31 cellular contexts compared by ENCODE assay signal in the genomic region with DNA sequence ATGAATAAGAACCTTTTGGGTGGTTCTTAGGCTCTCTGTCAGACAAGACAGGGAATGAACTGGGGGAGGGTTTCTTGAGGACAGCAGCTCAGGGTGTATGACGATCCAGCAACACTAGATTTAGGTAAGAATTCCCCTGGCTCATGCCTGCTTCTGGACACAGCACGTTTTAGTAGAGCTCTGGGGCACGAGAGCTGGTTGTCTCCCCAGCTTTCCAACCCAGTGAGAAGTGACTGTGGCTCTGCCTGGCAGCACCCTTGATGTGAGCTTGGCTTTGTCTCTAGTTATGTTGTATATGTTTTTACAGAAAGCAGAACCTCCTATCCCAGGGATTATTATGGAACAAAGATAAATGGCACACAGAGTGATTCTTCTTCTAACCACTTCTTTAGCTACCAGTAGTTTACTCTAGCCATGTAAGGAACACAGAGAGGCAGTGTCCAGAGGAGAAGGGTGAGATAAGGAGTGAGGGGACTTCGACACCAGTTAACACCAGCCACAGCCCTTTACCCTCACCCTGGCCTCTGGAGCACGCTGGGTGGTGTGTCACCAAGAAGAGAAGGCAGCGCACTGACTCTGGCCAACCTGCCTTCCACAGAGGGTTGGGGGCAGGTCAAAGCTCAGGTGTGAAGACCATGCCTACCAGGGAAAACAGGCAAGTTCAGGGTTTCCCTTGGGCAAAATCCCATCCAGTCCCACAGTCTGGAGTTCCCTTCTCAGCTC. TPM values are rescaled to one million over a fixed set of nuclear protein-coding genes. Genes with fewer than 3 reads are reported as not detected.
DNase-seq lines count a peak whose midpoint lies in the region; ATAC-seq and TF ChIP-seq lines count a peak whose summit lies in the region.
"Had no signal": no experiment of that assay in that cellular context is flagged by ENCODE, and none has a peak within 500 bp of the region (broad histone marks: within the 10 kb centered on the region; RNA-seq: fewer than 3 reads in every experiment).

No MANE protein-coding gene starts in this region.

- H3K4me1 ChIP-seq in cardiac muscle cell (ENCODE audit: low read depth) (peaks cover 92% of the 10 kb centered on the region), right atrium auricular region (peaks cover 0 to 63% of the 10 kb centered on the region in 2 donors), stomach smooth muscle (ENCODE audit: control insufficient read depth, insufficient read depth, low read length) (peaks cover 63% of the 10 kb centered on the region), uterus (no peaks in the 10 kb centered on the region)

- peaks cover 87% of the 10 kb centered on the region for H3K4me1 Mint-ChIP-seq in nephron
- H3K4me1 Mint-ChIP-seq in activated T-cell treated with anti-CD3 and anti-CD28 coated beads, Interleukin-2, amount 50 U/mL, for 72 hours (ENCODE audit: low read depth): peaks cover 14% of the 10 kb centered on the region

- H3K27ac ChIP-seq in cardiac muscle cell (peak overlapping the region; percentile 94), right atrium auricular region (peak overlapping the region; percentile 84 to 94), stomach smooth muscle (ENCODE audit: low read length) (peak overlapping the region; percentile 88), uterus (no peak overlapping the region)
- H3K27ac ChIP-seq: 22Rv1, neural progenitor cell, WERI-Rb-1 had no signal

- peak overlapping the region in 2 of 3 experiments; percentile 41 to 92 for H3K4me3 Mint-ChIP-seq in nephron
- H3K4me3 Mint-ChIP-seq in activated T-cell treated with anti-CD3 and anti-CD28 coated beads, Interleukin-2, amount 50 U/mL, for 72 hours: no peak overlapping the region
- H3K4me3 Mint-ChIP-seq: activated naive CD8-positive, alpha-beta T cell treated with anti-CD3 and anti-CD28 coated beads for 36 hours; CD14-positive monocyte; neural progenitor cell had no signal

- ATAC-seq in Right ventricle myocardium superior (ENCODE audit: poor library complexity): no peak
- no peak for ATAC-seq in activated T-cell treated with anti-CD3 and anti-CD28 coated beads, Interleukin-2, amount 50 U/mL, for 72 hours (replicated peaks in 1 of 2)
- ATAC-seq: HCT116 had no signal

- TF ChIP-seq CTCF in cardiac muscle cell (IDR thresholded peaks at IDR 0.05; ENCODE audit: low read depth, low read length) (no peak), right atrium auricular region (IDR thresholded peaks at IDR 0.05) (no peak), nephron (IDR thresholded peaks at IDR 0.05; ENCODE audit: unreplicated experiment in 3 of 3) (no peak), uterus (IDR thresholded peaks at IDR 0.05) (no peak)

- H3K9me3 ChIP-seq in cardiac muscle cell (ENCODE audit: low read depth) (no peaks in the 10 kb centered on the region), right atrium auricular region (no peaks in the 10 kb centered on the region), stomach smooth muscle (ENCODE audit: control insufficient read depth in 2 of 2, low read length in 2 of 2) (no peaks in the 10 kb centered on the region), uterus (no peaks in the 10 kb centered on the region)
- H3K9me3 ChIP-seq: mucosa of descending colon had no signal

- H3K27me3 Mint-ChIP-seq in nephron (ENCODE audit: low read depth): peaks cover 10% of the 10 kb centered on the region
- no peaks in the 10 kb centered on the region for H3K27me3 Mint-ChIP-seq in activated T-cell treated with anti-CD3 and anti-CD28 coated beads, Interleukin-2, amount 50 U/mL, for 72 hours (ENCODE audit: low read depth)
- H3K27me3 Mint-ChIP-seq: activated naive CD8-positive, alpha-beta T cell treated with anti-CD3 and anti-CD28 coated beads for 36 hours had no signal

- no peak overlapping the region for H3K4me3 ChIP-seq in cardiac muscle cell
- no peak overlapping the region for H3K4me3 ChIP-seq in right atrium auricular region
- peak overlapping the region in 1 of 2 donors; percentile 6 for H3K4me3 ChIP-seq in stomach smooth muscle (ENCODE audit: low read length in 2 of 2)
- no peak overlapping the region for H3K4me3 ChIP-seq in uterus
- H3K4me3 ChIP-seq: mucosa of descending colon, neural progenitor cell had no signal

- peak overlapping the region in 2 of 3 experiments; percentile 57 to 91 for H3K27ac Mint-ChIP-seq in nephron
- no peak overlapping the region for H3K27ac Mint-ChIP-seq in activated T-cell treated with anti-CD3 and anti-CD28 coated beads, Interleukin-2, amount 50 U/mL, for 72 hours
- H3K27ac Mint-ChIP-seq: activated naive CD8-positive, alpha-beta T cell treated with anti-CD3 and anti-CD28 coated beads for 36 hours had no signal

- DNase-seq in cardiac muscle cell (ENCODE audit: low read depth in 1 of 2, low spot score in 1 of 2) (no peak), Right ventricle myocardium superior (no peak), right atrium auricular region (ENCODE audit: low spot score) (peak; percentile 55), uterus (no peak)
- DNase-seq in activated CD8-positive, alpha-beta memory T cell treated with anti-CD3 and anti-CD28 coated beads, Interleukin-2, amount 50 U/mL, for 4 hours: no peak
- no peak for DNase-seq in activated T-cell treated with anti-CD3 and anti-CD28 coated beads, Interleukin-2, amount 50 U/mL, for 72 hours
- DNase-seq: activated CD4-positive, alpha-beta T cell treated with anti-CD3 and anti-CD28 coated beads for 4 hours; activated CD8-positive, alpha-beta memory T cell treated with anti-CD3 and anti-CD28 coated beads for 24 hours; activated gamma-delta T cell; activated naive CD8-positive, alpha-beta T cell treated with anti-CD3 and anti-CD28 coated beads for 36 hours; anterior cingulate cortex; effector CD8-positive, alpha-beta T cell; mucosa of descending colon; NCI-H146; NCI-H226; NCI-H748 treated with DMSO at 0.1 percent for 48 hours; posterior cingulate gyrus; stimulated activated CD4-positive, alpha-beta T cell treated with anti-CD3 and anti-CD28 coated beads, Interleukin-15, amount 100 ng/mL, for 24 hours; stimulated activated CD4-positive, alpha-beta T cell treated with anti-CD3 and anti-CD28 coated beads, Interleukin-4, amount 100 ng/mL, for 4 hours; substantia nigra; WERI-Rb-1 had no signal

- intact Hi-C loops in Right ventricle myocardium superior (cut with DNase I) (no loop called here), uterus (cut with DNase I; ENCODE audit: low total_unique reads) (no loop called here)

- peak overlapping the region in 1 of 2 donors; percentile 17 for H3K9ac ChIP-seq in stomach smooth muscle (ENCODE audit: low read length in 2 of 2)
- H3K9ac ChIP-seq: neural progenitor cell had no signal

- peaks cover under 1% of the 10 kb centered on the region for H3K36me3 ChIP-seq in cardiac muscle cell
- peaks cover 8% of the 10 kb centered on the region for H3K36me3 ChIP-seq in right atrium auricular region
- peaks cover 3 to 4% of the 10 kb centered on the region in 2 donors for H3K36me3 ChIP-seq in stomach smooth muscle (ENCODE audit: control insufficient read depth in 2 of 2, insufficient read depth in 2 of 2, low read length in 2 of 2)
- H3K36me3 ChIP-seq in uterus: no peaks in the 10 kb centered on the region
- H3K36me3 ChIP-seq: neural progenitor cell had no signal

- peaks cover 5% of the 10 kb centered on the region for H3K36me3 Mint-ChIP-seq in nephron (ENCODE audit: low read depth)
- peaks cover 2 to 4% of the 10 kb centered on the region in 2 donors for H3K36me3 Mint-ChIP-seq in activated T-cell treated with anti-CD3 and anti-CD28 coated beads, Interleukin-2, amount 50 U/mL, for 72 hours (ENCODE audit: insufficient read depth in 2 of 2)

- no peaks in the 10 kb centered on the region for H3K9me3 Mint-ChIP-seq in nephron
- no peaks in the 10 kb centered on the region for H3K9me3 Mint-ChIP-seq in activated T-cell treated with anti-CD3 and anti-CD28 coated beads, Interleukin-2, amount 50 U/mL, for 72 hours
- H3K9me3 Mint-ChIP-seq: activated naive CD8-positive, alpha-beta T cell treated with anti-CD3 and anti-CD28 coated beads for 36 hours; neural progenitor cell had no signal

- TF ChIP-seq POLR2A in uterus (IDR thresholded peaks at IDR 0.05): no peak

- H3K27me3 ChIP-seq in cardiac muscle cell (no peaks in the 10 kb centered on the region), right atrium auricular region (no peaks in the 10 kb centered on the region), stomach smooth muscle (ENCODE audit: control insufficient read depth in 1 of 2, insufficient read depth in 2 of 2, low read length in 2 of 2) (no peaks in the 10 kb centered on the region), uterus (no peaks in the 10 kb centered on the region)
- H3K27me3 ChIP-seq: neural progenitor cell had no signal

RNA-seq across cellular contexts. Expression of gene APOBEC2, which starts 3.9 kb away (rescaled TPM):
- total RNA-seq in cardiac muscle cell (135 and 172 TPM in 2 replicates), Right ventricle myocardium superior (211 TPM), right atrium auricular region (100 to 1,000 TPM; 130 to 245 TPM), uterus (not detected)
- 107 and 156 TPM in 2 replicates for polyA plus RNA-seq in cardiac muscle cell
- not detected for total RNA-seq in activated T-cell treated with anti-CD3 and anti-CD28 coated beads, Interleukin-2, amount 50 U/mL, for 72 hours
- total RNA-seq: activated naive CD8-positive, alpha-beta T cell treated with anti-CD3 and anti-CD28 coated beads for 36 hours; bronchial epithelial cell; Daoy; lung microvascular endothelial cell; mucosa of descending colon had no signal

RNA-seq across cellular contexts. Expression of gene TSPO2, which starts 14.7 kb away (rescaled TPM):
- total RNA-seq in cardiac muscle cell (not detected in 2 replicates), Right ventricle myocardium superior (not detected), right atrium auricular region (not detected), uterus (not detected)
- polyA plus RNA-seq in cardiac muscle cell: not detected in 2 replicates
- not detected for total RNA-seq in activated T-cell treated with anti-CD3 and anti-CD28 coated beads, Interleukin-2, amount 50 U/mL, for 72 hours
- total RNA-seq: activated naive CD8-positive, alpha-beta T cell treated with anti-CD3 and anti-CD28 coated beads for 36 hours; bronchial epithelial cell; Daoy; lung microvascular endothelial cell; urinary bladder had no signal
- polyA plus RNA-seq: CD14-positive monocyte, urinary bladder had no signal

RNA-seq across cellular contexts. Expression of gene OARD1, which starts 15.2 kb away (rescaled TPM):
- total RNA-seq in cardiac muscle cell (22.4 and 27.5 TPM in 2 replicates), Right ventricle myocardium superior (19.7 TPM), right atrium auricular region (10 to 100 TPM in 1 of 2 donors, 1 to 10 TPM in 1; 9.4 to 13.4 TPM), uterus (10 to 100 TPM in 3 of 4 donors, 1 to 10 TPM in 1; 7.4 to 21.9 (median 18.2) TPM)
- polyA plus RNA-seq in cardiac muscle cell: 56.3 and 80.0 TPM in 2 replicates
- 10 to 100 TPM; 62.7 to 73.1 TPM for total RNA-seq in activated T-cell treated with anti-CD3 and anti-CD28 coated beads, Interleukin-2, amount 50 U/mL, for 72 hours

RNA-seq across cellular contexts. Expression of gene NFYA, which starts 15.8 kb away (rescaled TPM):
- total RNA-seq in cardiac muscle cell: 9.8 and 14.4 TPM in 2 replicates
- 8.0 and 14.5 TPM in 2 replicates for polyA plus RNA-seq in cardiac muscle cell
- 9.5 TPM for total RNA-seq in Right ventricle myocardium superior
- total RNA-seq in right atrium auricular region: 1 to 10 TPM; 8.2 to 9.9 TPM
- total RNA-seq in activated T-cell treated with anti-CD3 and anti-CD28 coated beads, Interleukin-2, amount 50 U/mL, for 72 hours: 10 to 100 TPM; 32.4 to 34.4 TPM
- total RNA-seq in uterus: 10 to 100 TPM; 10.9 to 43.6 (median 18.4) TPM

RNA-seq across cellular contexts. Expression of gene UNC5CL, which starts 17.9 kb away (rescaled TPM):
- total RNA-seq in cardiac muscle cell (7.6 and 13.9 TPM in 2 replicates), Right ventricle myocardium superior (0.40 TPM), right atrium auricular region (under 1 TPM; 0.43 to 0.96 TPM), uterus (1 to 10 TPM in 2 of 4 donors, under 1 TPM in 1, not detected in 1; 0.26 to 1.4 (median 1.2) TPM)
- polyA plus RNA-seq in cardiac muscle cell: 3.3 and 5.3 TPM in 2 replicates
- 1 to 10 TPM; 4.0 to 5.5 TPM for total RNA-seq in activated T-cell treated with anti-CD3 and anti-CD28 coated beads, Interleukin-2, amount 50 U/mL, for 72 hours

Comparison
In these comparisons a context has a peak if more than half of its experiments do, and no peak if none do; other contexts are left out.
1. H3K27ac ChIP-seq: peak in cardiac muscle cell (single experiment), right atrium auricular region (2 of 2) and stomach smooth muscle (single experiment); none in uterus (0 of 2).
2. H3K4me3 Mint-ChIP-seq: peak in nephron (2 of 3); none in activated T-cell treated with anti-CD3 and anti-CD28 coated beads, Interleukin-2, amount 50 U/mL, for 72 hours (0 of 2).
3. RNA of gene APOBEC2, which starts 3.9 kb away (total RNA-seq): 130 to 245 TPM in right atrium auricular region, 211 TPM in Right ventricle myocardium superior (single experiment) and 135 to 172 TPM in cardiac muscle cell; not detected in activated T-cell treated with anti-CD3 and anti-CD28 coated beads, Interleukin-2, amount 50 U/mL, for 72 hours and not detected in uterus; every median in the first group is over 100 times any median in the second.